Comparison of ENCODE assay signal across 31 cellular contexts in genomic region chr20:36133821-36134220, GRCh38. TPM values are rescaled to one million over a fixed set of nuclear protein-coding genes. Genes with fewer than 3 reads are reported as not detected.
"Had no signal": no experiment of that assay in that cellular context is flagged by ENCODE, and none has a peak within 500 bp of the region (broad histone marks: within the 10 kb centered on the region; RNA-seq: fewer than 3 reads in every experiment).

No MANE protein-coding gene starts in this region.

- H3K4me1 ChIP-seq: esophagus muscularis mucosa, foreskin keratinocyte, gastrocnemius medialis had no signal

- H3K9me3 ChIP-seq: esophagus muscularis mucosa, gastrocnemius medialis, heart left ventricle had no signal

- FAIRE-seq: astrocyte, colon, endothelial cell of umbilical vein had no signal

- ATAC-seq: activated CD4-positive, alpha-beta T cell treated with anti-CD3 and anti-CD28 coated beads for 36 hours; activated CD8-positive, alpha-beta memory T cell treated with anti-CD3 and anti-CD28 coated beads, Interleukin-2, amount 10 ng/mL, durations not matched to agents 7 days and 5 days; activated CD8-positive, alpha-beta T cell treated with anti-CD3 and anti-CD28 coated beads, Interleukin-2, amount 10 ng/mL, durations not matched to agents 7 days and 5 days; activated T-cell treated with anti-CD3 and anti-CD28 coated beads, Interleukin-2, amount 50 U/mL, for 72 hours; effector memory CD8-positive, alpha-beta T cell; foreskin keratinocyte; gastrocnemius medialis; heart left ventricle had no signal

- H3K27me3 ChIP-seq: brain microvascular endothelial cell, esophagus muscularis mucosa, foreskin keratinocyte, gastrocnemius medialis, heart left ventricle had no signal

- H3K4me3 ChIP-seq: esophagus muscularis mucosa, gastrocnemius medialis, heart left ventricle had no signal

- H3K27ac ChIP-seq: brain microvascular endothelial cell, esophagus muscularis mucosa, foreskin keratinocyte, gastrocnemius medialis, heart left ventricle had no signal

- DNase-seq: activated CD4-positive, alpha-beta memory T cell treated with anti-CD3 and anti-CD28 coated beads for 36 hours; activated CD4-positive, alpha-beta T cell treated with anti-CD3 and anti-CD28 coated beads for 36 hours; activated CD4-positive, alpha-beta T cell treated with anti-CD3 and anti-CD28 coated beads, Interleukin-2, amount 10 ng/mL, durations not matched to agents 24 days and 14 days; activated CD4-positive, CD25-positive, alpha-beta regulatory T cell; activated CD4-positive, CD25-positive, alpha-beta regulatory T cell treated with anti-CD3 and anti-CD28 coated beads, Interleukin-2, amount 50 U/mL, for 72 hours; activated CD8-positive, alpha-beta memory T cell treated with anti-CD3 and anti-CD28 coated beads, Interleukin-2, amount 10 ng/mL, durations not matched to agents 7 days and 5 days; activated CD8-positive, alpha-beta memory T cell treated with anti-CD3 and anti-CD28 coated beads, Interleukin-2, amount 50 U/mL, for 4 hours; activated CD8-positive, alpha-beta T cell treated with anti-CD3 and anti-CD28 coated beads, Interleukin-2, amount 10 ng/mL, durations not matched to agents 7 days and 5 days; activated gamma-delta T cell; activated naive CD4-positive, alpha-beta T cell; activated naive CD4-positive, alpha-beta T cell treated with anti-CD3 and anti-CD28 coated beads, Interleukin-2, amount 50 U/mL, for 16 hours; activated T-cell treated with anti-CD3 and anti-CD28 coated beads, Interleukin-2, amount 50 U/mL, for 24 hours; activated T-cell treated with anti-CD3 and anti-CD28 coated beads, Interleukin-2, amount 50 U/mL, for 72 hours; amniotic stem cell; anterior cingulate cortex; brain microvascular endothelial cell; caudate nucleus; cortex of kidney; dermis blood vessel endothelial cell; effector CD4-positive, alpha-beta T cell; effector memory CD8-positive, alpha-beta T cell; foreskin keratinocyte; gastrocnemius medialis; glutamatergic neuron; T-helper 2 cell had no signal

- H3K36me3 ChIP-seq: brain microvascular endothelial cell, esophagus muscularis mucosa, gastrocnemius medialis, heart left ventricle had no signal

RNA-seq across cellular contexts. Expression of gene EPB41L1, which starts 20.7 kb away (rescaled TPM):
- total RNA-seq: activated CD8-positive, alpha-beta T cell treated with anti-CD3 and anti-CD28 coated beads, Interleukin-2, amount 10 ng/mL, durations not matched to agents 7 days and 5 days; T-helper 1 cell treated with Interleukin-12 subunit alpha and Interleukin-12 subunit beta and Interleukin-4 antibody, amounts not matched to agents 30 ng/mL and 1 ng/mL, for 36 hours had no signal
